In genomic region chr22:20646906-20647305, GRCh38 we compare ENCODE assay signal across 29 cellular contexts.
"Had no signal": no experiment of that assay in that cellular context is flagged by ENCODE, and none has a peak within 500 bp of the region (broad histone marks: within the 10 kb centered on the region; RNA-seq: fewer than 3 reads in every experiment).

No MANE protein-coding gene starts in this region.

- H3K4me3 ChIP-seq: ascending aorta, cardiac muscle cell, coronary artery, dorsolateral prefrontal cortex, gastrocnemius medialis, left ventricle myocardium inferior, lung, mucosa of descending colon, spleen, suprapubic skin, tibial artery, upper lobe of right lung had no signal

- H3K9me3 ChIP-seq: ascending aorta, gastrocnemius medialis, left ventricle myocardium inferior, mucosa of descending colon, spleen, suprapubic skin, tibial artery, upper lobe of right lung had no signal

- H3K27me3 ChIP-seq: ascending aorta, cardiac muscle cell, dorsolateral prefrontal cortex, gastrocnemius medialis, spleen, suprapubic skin, tibial artery, upper lobe of right lung had no signal

- H3K4me1 ChIP-seq: ascending aorta, gastrocnemius medialis, left ventricle myocardium inferior, spleen, suprapubic skin, tibial artery, upper lobe of right lung had no signal

- H3K36me3 ChIP-seq: ascending aorta, cardiac muscle cell, gastrocnemius medialis, left ventricle myocardium inferior, spleen, suprapubic skin, tibial artery, upper lobe of right lung had no signal

- H3K27ac ChIP-seq: ascending aorta, cardiac muscle cell, coronary artery, dorsolateral prefrontal cortex, gastrocnemius medialis, left ventricle myocardium inferior, spleen, suprapubic skin, tibial artery, upper lobe of right lung had no signal

- DNase-seq: activated CD4-positive, alpha-beta T cell treated with anti-CD3 and anti-CD28 coated beads for 1 hour; activated CD4-positive, alpha-beta T cell treated with anti-CD3 and anti-CD28 coated beads, Interleukin-2, amount 10 ng/mL, durations not matched to agents 7 days and 5 days; activated gamma-delta T cell; activated naive CD4-positive, alpha-beta T cell treated with anti-CD3 and anti-CD28 coated beads, Interleukin-2, amount 10 ng/mL, durations not matched to agents 7 days and 5 days; activated naive CD8-positive, alpha-beta T cell treated with anti-CD3 and anti-CD28 coated beads, Interleukin-2, amount 10 ng/mL, durations not matched to agents 7 days and 5 days; cerebellar nuclear complex; dorsolateral prefrontal cortex; effector memory CD4-positive, alpha-beta T cell; erythroblast; gastrocnemius medialis; glutamatergic neuron; islet precursor cell; left ventricle myocardium inferior; mesendoderm; mucosa of descending colon; nephron progenitor cell; nucleus accumbens; right cardiac atrium; spleen; stimulated activated naive CD4-positive, alpha-beta T cell; SW 1271; T1000; tibial artery had no signal
